ENCODE assay signal across 12 cellular contexts in the genomic region with DNA sequence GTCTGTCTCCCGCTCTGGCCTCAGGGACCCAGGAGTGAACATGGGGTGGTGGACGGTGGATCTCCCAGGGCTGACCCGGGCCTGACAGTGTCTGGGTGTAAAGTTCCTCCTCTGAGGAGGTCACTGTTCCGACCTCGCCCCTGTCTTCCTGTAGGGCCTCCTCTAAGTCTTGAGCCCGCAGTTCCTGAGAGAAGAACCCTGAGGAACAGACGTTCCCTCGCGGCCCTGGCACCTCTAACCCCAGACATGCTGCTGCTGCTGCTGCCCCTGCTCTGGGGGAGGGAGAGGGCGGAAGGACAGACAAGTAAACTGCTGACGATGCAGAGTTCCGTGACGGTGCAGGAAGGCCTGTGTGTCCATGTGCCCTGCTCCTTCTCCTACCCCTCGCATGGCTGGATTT. TPM values are rescaled to one million over a fixed set of nuclear protein-coding genes. Genes with fewer than 3 reads are reported as not detected.
DNase-seq lines count a peak whose midpoint lies in the region; ATAC-seq, FAIRE-seq and TF ChIP-seq lines count a peak whose summit lies in the region.
"Had no signal": no experiment of that assay in that cellular context is flagged by ENCODE, and none has a peak within 500 bp of the region (broad histone marks: within the 10 kb centered on the region; RNA-seq: fewer than 3 reads in every experiment).

A gene (plus strand): TSS at position 178 of the 400 bp plus-strand sequence. CDS start 69 bp downstream, at position 247.

- no peaks in the 10 kb centered on the region for H3K9me2 ChIP-seq in Karpas-422 (replicated peaks; ENCODE audit: insufficient read depth, low read length)

- no peak within 1 kb of the TSS for H3K4me2 ChIP-seq in A549
- no peak within 1 kb of the TSS for H3K4me2 ChIP-seq in Karpas-422 (ENCODE audit: low read depth, low read length, poor library complexity, severe bottlenecking)

- H3K4me1 Mint-ChIP-seq in natural killer cell = peaks cover 80 to 90% of the 10 kb centered on the region in 2 donors

- peak within 1 kb of the TSS; percentile 88 for H3K4me3 Mint-ChIP-seq in natural killer cell

- H3K4me1 ChIP-seq in A549 (no peaks in the 10 kb centered on the region), Karpas-422 (ENCODE audit: low read length) (peaks cover 11% of the 10 kb centered on the region)
- H3K4me1 ChIP-seq: Caco-2, foreskin keratinocyte had no signal

- H3K36me3 ChIP-seq in Karpas-422 (ENCODE audit: insufficient read depth, low read length) = no peaks in the 10 kb centered on the region

- no peak for FAIRE-seq in A549 (lab: Jason Lieb, UNC)

- POLR2A ChIA-PET in A549 (lab: Yijun Ruan, JAX) = no interaction called here

- H2AFZ ChIP-seq in Karpas-422 (ENCODE audit: low read length) = peak within 1 kb of the TSS; percentile 31; the same call in 1 of the 2 replicates

- TF ChIP-seq RAD21 in A549 (conservative IDR thresholded peaks at IDR 0.05 in 1 of 2, IDR thresholded peaks at IDR 0.05 in 1 of 2) = no peak

- no peak for DNase-seq in A549 (ENCODE audit: low read depth in 1 of 2, low spot score in 1 of 2)
- DNase-seq in Karpas-422 = no peak
- peak in 1 of 10 donors; percentile 44 for DNase-seq in dorsolateral prefrontal cortex
- DNase-seq in natural killer cell = no peak
- DNase-seq in NCI-H2107 treated with DMSO at 0.1 percent for 48 hours (lab: John Stamatoyannopoulos, UW; ENCODE audit: unreplicated experiment) = no peak
- no peak for DNase-seq in NCI-H2227 treated with DMSO at 0.1 percent for 48 hours (lab: John Stamatoyannopoulos, UW)
- no peak for DNase-seq in GM13976 (ENCODE audit: low spot score)
- DNase-seq: activated CD4-positive, alpha-beta T cell treated with anti-CD3 and anti-CD28 coated beads for 48 hours; Caco-2; foreskin keratinocyte had no signal

- H3K27ac ChIP-seq in A549 (no peak within 1 kb of the TSS), Karpas-422 (ENCODE audit: low read length) (no peak within 1 kb of the TSS), dorsolateral prefrontal cortex (peak within 1 kb of the TSS in 33 of 59 donors; percentile 4 to 75 (median 40))
- H3K27ac ChIP-seq: foreskin keratinocyte had no signal

- in situ Hi-C loops in GM13976 (cut with MboI; ENCODE audit: low sequenced_read_pairs, unreplicated experiment) = no loop called here

- no peaks in the 10 kb centered on the region for H3K79me2 ChIP-seq in Karpas-422 (ENCODE audit: low read length)

- H3K9me3 Mint-ChIP-seq in natural killer cell = no peaks in the 10 kb centered on the region

- H3K9ac ChIP-seq in Karpas-422 (ENCODE audit: low read length) = peak within 1 kb of the TSS; percentile 32; the same call in 1 of the 2 replicates

- H3K36me3 Mint-ChIP-seq in natural killer cell = no peaks in the 10 kb centered on the region

- ATAC-seq in A549 = no peak
- peak; percentile 34 to 39 (median 34) for ATAC-seq in natural killer cell
- ATAC-seq in GM21737 (IDR thresholded peaks at IDR 0.05; ENCODE audit: unreplicated experiment) = no peak
- ATAC-seq: foreskin keratinocyte had no signal

- TF ChIP-seq EP300 in A549 (IDR thresholded peaks at IDR 0.05) = no peak

- TF ChIP-seq CTCF in A549 (IDR thresholded peaks at IDR 0.05) = no peak
- no peak for TF ChIP-seq CTCF in dorsolateral prefrontal cortex (IDR thresholded peaks at IDR 0.05 in 54 of 56, conservative IDR thresholded peaks at IDR 0.05 in 2 of 56; ENCODE audit: low read depth in 1 of 56, partially characterized antibody in 56 of 56)
- no peak for TF ChIP-seq CTCF in natural killer cell (IDR thresholded peaks at IDR 0.05)
- TF ChIP-seq CTCF in GM13976 (IDR thresholded peaks at IDR 0.05; ENCODE audit: borderline replicate concordance, control extremely low read depth, extremely low read depth, insufficient read depth, missing control alignments) = no peak

- no peaks in the 10 kb centered on the region for H3K27me3 Mint-ChIP-seq in natural killer cell (ENCODE audit: low read depth in 2 of 2)

- 68% methylated on average over 14 of the region's 14 CpGs for WGBS in A549 (ENCODE audit: missing lambda C conversion rate)

- no peak for TF ChIP-seq POLR2A in A549 (IDR thresholded peaks at IDR 0.05; ENCODE audit: low read length)

- H3K27ac Mint-ChIP-seq in natural killer cell = peak within 1 kb of the TSS; percentile 94 to 96

- H4K20me1 ChIP-seq in Karpas-422 (ENCODE audit: insufficient read depth, low read depth, low read length) = no peaks in the 10 kb centered on the region; the same call in 1 of the 2 replicates

- H3K27me3 ChIP-seq in Karpas-422 (ENCODE audit: low read length) (no peaks in the 10 kb centered on the region), dorsolateral prefrontal cortex (peaks cover 0 to 10% (median 0%) of the 10 kb centered on the region in 45 donors)

- H3K9me3 ChIP-seq in A549 (no peaks in the 10 kb centered on the region), Karpas-422 (ENCODE audit: low read length) (no peaks in the 10 kb centered on the region)
- H3K9me3 ChIP-seq: Caco-2 had no signal

- CTCF ChIA-PET in A549 (lab: Yijun Ruan, JAX) = no interaction called here

- intact Hi-C loops in dorsolateral prefrontal cortex (cut with DNase I) = no loop called here
- intact Hi-C loops in natural killer cell (cut with micrococcal nuclease) = loop anchor here (5.0 kb wide), 1 partner anchor 43 kb away; no protein-coding TSS in a partner anchor

- H3K4me3 ChIP-seq in A549 = no peak within 1 kb of the TSS
- H3K4me3 ChIP-seq in Karpas-422 (ENCODE audit: low read length) = no peak within 1 kb of the TSS
- H3K4me3 ChIP-seq in dorsolateral prefrontal cortex = peak within 1 kb of the TSS in 42 of 59 donors; percentile 2 to 53 (median 34)

TF ChIP-seq in A549, 52 proteins besides CTCF, POLR2A, EP300 and RAD21:
- TF ChIP-seq MAFK (IDR thresholded peaks at IDR 0.05; ENCODE audit: partially characterized antibody) = peak; percentile 91
- TF ChIP-seq POLR2AphosphoS2 (conservative IDR thresholded peaks at IDR 0.05; ENCODE audit: low read length) = no peak
- no peak for TF ChIP-seq SMC3 (IDR thresholded peaks at IDR 0.05)
- TF ChIP-seq, protein P1, sequence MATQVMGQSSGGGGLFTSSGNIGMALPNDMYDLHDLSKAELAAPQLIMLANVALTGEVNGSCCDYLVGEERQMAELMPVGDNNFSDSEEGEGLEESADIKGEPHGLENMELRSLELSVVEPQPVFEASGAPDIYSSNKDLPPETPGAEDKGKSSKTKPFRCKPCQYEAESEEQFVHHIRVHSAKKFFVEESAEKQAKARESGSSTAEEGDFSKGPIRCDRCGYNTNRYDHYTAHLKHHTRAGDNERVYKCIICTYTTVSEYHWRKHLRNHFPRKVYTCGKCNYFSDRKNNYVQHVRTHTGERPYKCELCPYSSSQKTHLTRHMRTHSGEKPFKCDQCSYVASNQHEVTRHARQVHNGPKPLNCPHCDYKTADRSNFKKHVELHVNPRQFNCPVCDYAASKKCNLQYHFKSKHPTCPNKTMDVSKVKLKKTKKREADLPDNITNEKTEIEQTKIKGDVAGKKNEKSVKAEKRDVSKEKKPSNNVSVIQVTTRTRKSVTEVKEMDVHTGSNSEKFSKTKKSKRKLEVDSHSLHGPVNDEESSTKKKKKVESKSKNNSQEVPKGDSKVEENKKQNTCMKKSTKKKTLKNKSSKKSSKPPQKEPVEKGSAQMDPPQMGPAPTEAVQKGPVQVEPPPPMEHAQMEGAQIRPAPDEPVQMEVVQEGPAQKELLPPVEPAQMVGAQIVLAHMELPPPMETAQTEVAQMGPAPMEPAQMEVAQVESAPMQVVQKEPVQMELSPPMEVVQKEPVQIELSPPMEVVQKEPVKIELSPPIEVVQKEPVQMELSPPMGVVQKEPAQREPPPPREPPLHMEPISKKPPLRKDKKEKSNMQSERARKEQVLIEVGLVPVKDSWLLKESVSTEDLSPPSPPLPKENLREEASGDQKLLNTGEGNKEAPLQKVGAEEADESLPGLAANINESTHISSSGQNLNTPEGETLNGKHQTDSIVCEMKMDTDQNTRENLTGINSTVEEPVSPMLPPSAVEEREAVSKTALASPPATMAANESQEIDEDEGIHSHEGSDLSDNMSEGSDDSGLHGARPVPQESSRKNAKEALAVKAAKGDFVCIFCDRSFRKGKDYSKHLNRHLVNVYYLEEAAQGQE (IDR thresholded peaks at IDR 0.05) = no peak
- no peak for TF ChIP-seq FOSL2 (IDR thresholded peaks at IDR 0.05)
- no peak for TF ChIP-seq FOSL2 (CRISPR knock-in tag; IDR thresholded peaks at IDR 0.05)
- no peak for TF ChIP-seq JUN (IDR thresholded peaks at IDR 0.05)
- TF ChIP-seq PHF8 (IDR thresholded peaks at IDR 0.05; ENCODE audit: borderline replicate concordance, low read depth) = no peak

RNA-seq across cellular contexts. Expression of the gene that starts here (rescaled TPM):
- polyA plus RNA-seq in A549 (2011; rRNA removed) (not detected in 2 replicates), A549 (2017; fragmentation: RNase III; extraction: RNeasy Plus Mini Kit Qiagen cat#74134 plus additional on column Dnase treatment) (not detected in 3 replicates)
- not detected in 2 replicates for polyA plus RNA-seq in A549 (2012; cell fraction: cytosol; rRNA removed)
- polyA plus RNA-seq in A549 (2012; cell fraction: nucleus; rRNA removed) = not detected in 2 replicates
- not detected in 2 replicates for polyA minus RNA-seq in A549 (2011; rRNA and poly(A)+ RNA removed)
- total RNA-seq in Karpas-422 (2014; rRNA removed; shearing (Covaris generic); ENCODE audit: low replicate concordance) = 0.14 TPM in 1 of 2 replicates, not detected in the other
- total RNA-seq in dorsolateral prefrontal cortex (10 to 100 TPM in 6 of 120 experiments, 1 to 10 TPM in 101, under 1 TPM in 12, not detected in 1; 0.52 to 16.8 (median 3.1) TPM), natural killer cell (10 to 100 TPM; 13.0 to 15.3 (median 13.8) TPM)
- total RNA-seq: Caco-2, foreskin keratinocyte, myocyte had no signal
- polyA plus RNA-seq: foreskin keratinocyte had no signal

Comparison
In these comparisons a context has a peak if more than half of its experiments do, and no peak if none do; other contexts are left out.
1. ATAC-seq: peak in natural killer cell (3 of 3); none in A549 (0 of 2) and GM21737 (single experiment).
2. H3K27ac ChIP-seq: peak in dorsolateral prefrontal cortex (33 of 59); none in A549 (0 of 2) and Karpas-422 (single experiment).
3. H3K4me3 ChIP-seq: peak in dorsolateral prefrontal cortex (42 of 59); none in A549 (single experiment) and Karpas-422 (single experiment).